Comparison of ENCODE assay signal across 7 cellular contexts in genomic region chr17:73291260-73291801, GRCh38. TPM values are rescaled to one million over a fixed set of nuclear protein-coding genes. Genes with fewer than 3 reads are reported as not detected.
DNase-seq lines count a peak whose midpoint lies in the region; ATAC-seq, FAIRE-seq and TF ChIP-seq lines count a peak whose summit lies in the region.

No MANE protein-coding gene starts in this region.

- no peak for TF ChIP-seq CTCF in OCI-LY3 (IDR thresholded peaks at IDR 0.05; ENCODE audit: low read depth, low read length)
- TF ChIP-seq CTCF in H1 (IDR thresholded peaks at IDR 0.05; ENCODE audit: control extremely low read depth in 1 of 3, insufficient read depth in 1 of 3, low read depth in 1 of 3, low read length in 3 of 3), result no peak
- TF ChIP-seq CTCF in natural killer cell (IDR thresholded peaks at IDR 0.05), result no peak

- H2BK20ac ChIP-seq in H1 (ENCODE audit: low read length), result no peak overlapping the region

- H2AK5ac ChIP-seq in H1 (ENCODE audit: low read depth, low read length), result no peak overlapping the region

- no peak overlapping the region; the same call in 1 of the 2 replicates for H3K18ac ChIP-seq in H1 (ENCODE audit: extremely low read depth, low read length)

- H3K9ac ChIP-seq in OCI-LY3 (ENCODE audit: low read length), result no peak overlapping the region
- no peak overlapping the region for H3K9ac ChIP-seq in H1 (replicated peaks in 1 of 4; ENCODE audit: extremely low read depth in 1 of 4, low read depth in 3 of 4, low read length in 3 of 4)

- no peak overlapping the region for H3K4me3 ChIP-seq in OCI-LY3 (ENCODE audit: low read length)
- no peak overlapping the region for H3K4me3 ChIP-seq in H1 (ENCODE audit: extremely low read depth in 1 of 4, insufficient read depth in 2 of 4, low read depth in 3 of 4, low read length in 4 of 4)

- no peak for TF ChIP-seq RAD21 in H1 (IDR thresholded peaks at IDR 0.05 in 1 of 2, conservative IDR thresholded peaks at IDR 0.05 in 1 of 2; ENCODE audit: low read depth in 2 of 2, low read length in 2 of 2)

- H2BK120ac ChIP-seq in H1 (replicated peaks; ENCODE audit: low read depth, low read length), result no peak overlapping the region

- ATAC-seq in GM19023 (IDR thresholded peaks at IDR 0.05; ENCODE audit: unreplicated experiment), result peak; percentile 91
- ATAC-seq in HG02870 (IDR thresholded peaks at IDR 0.05; ENCODE audit: unreplicated experiment), result peak; percentile 85
- ATAC-seq in natural killer cell, result peak; percentile 71 to 81 (median 73)

- POLR2A ChIA-PET in H1 (lab: Charles Lee; ENCODE audit: partially characterized antibody), result interaction anchor here (0.5 kb wide), 1 partner anchor 77 kb away, joined by 3 read pairs; no protein-coding TSS in a partner anchor

- intact Hi-C loops in natural killer cell (cut with micrococcal nuclease), result no loop called here

- H3K9me3 ChIP-seq in OCI-LY3 (ENCODE audit: insufficient read depth, low read length) (no peaks in the 10 kb centered on the region), H1 (ENCODE audit: insufficient read depth in 2 of 2, low read depth in 1 of 2, low read length in 1 of 2) (no peaks in the 10 kb centered on the region)

- H3K79me2 ChIP-seq in OCI-LY3 (ENCODE audit: low read length) (no peaks in the 10 kb centered on the region), H1 (ENCODE audit: control insufficient read depth in 1 of 2, insufficient read depth in 2 of 2, low read length in 2 of 2) (peaks cover 0 to 4% of the 10 kb centered on the region in 2 experiments; a peak in 1 of 4 replicates)

- WGBS in H1 (ENCODE audit: extremely low coverage in 1 of 2, insufficient coverage in 1 of 2, insufficient read length in 1 of 2, insufficient replicate concordance in 2 of 2, low coverage in 1 of 2, low lambda C conversion rate in 2 of 2, missing lambda C conversion rate in 1 of 2), 2 experiments, result 78% methylated on average over 8 of the region's 8 CpGs; no CpG with 5 or more reads in 1 of the 2 experiments

- H3K36me3 ChIP-seq in OCI-LY3 (replicated peaks; ENCODE audit: low read depth, low read length), result no peaks in the 10 kb centered on the region
- H3K36me3 ChIP-seq in H1 (ENCODE audit: control insufficient read depth in 2 of 4, insufficient read depth in 4 of 4, low read length in 3 of 4), result no peaks in the 10 kb centered on the region

- no peaks in the 10 kb centered on the region for H3K9me3 Mint-ChIP-seq in natural killer cell
- H3K9me3 Mint-ChIP-seq in activated naive CD4-positive, alpha-beta T cell treated with anti-CD3 and anti-CD28 coated beads, Interleukin-2, amount 10 ng/mL, durations not matched to agents 7 days and 5 days, result no peaks in the 10 kb centered on the region

- peak overlapping the region; percentile 16 for H3K4me2 ChIP-seq in OCI-LY3 (ENCODE audit: low read length)
- no peak overlapping the region for H3K4me2 ChIP-seq in H1 (ENCODE audit: insufficient read depth in 1 of 2, low read depth in 2 of 2, low read length in 2 of 2)

- no peak overlapping the region for H3K56ac ChIP-seq in H1 (replicated peaks; ENCODE audit: insufficient read length, low read depth, low read length)

- H2BK15ac ChIP-seq in H1 (ENCODE audit: low read length), result no peak overlapping the region

- DNase-seq in H1 (ENCODE audit: low read depth in 1 of 2, low spot score in 2 of 2) (no peak), natural killer cell (no peak), DMS53 treated with DMSO at 0.1 percent for 48 hours (lab: John Stamatoyannopoulos, UW; ENCODE audit: unreplicated experiment) (no peak)
- no peak for DNase-seq in activated naive CD4-positive, alpha-beta T cell treated with anti-CD3 and anti-CD28 coated beads, Interleukin-2, amount 10 ng/mL, durations not matched to agents 7 days and 5 days

- H2AFZ ChIP-seq in OCI-LY3 (ENCODE audit: low read depth, low read length), result peak overlapping the region; percentile 29; the same call in 1 of the 2 replicates
- H2AFZ ChIP-seq in H1 (ENCODE audit: low read length), result no peak overlapping the region

- peak overlapping the region; percentile 78 for H4K8ac ChIP-seq in H1 (ENCODE audit: extremely low read depth, insufficient read depth, low read length)

- peak overlapping the region in 1 of 2 donors; percentile 83 for H3K27ac Mint-ChIP-seq in natural killer cell
- H3K27ac Mint-ChIP-seq in activated naive CD4-positive, alpha-beta T cell treated with anti-CD3 and anti-CD28 coated beads, Interleukin-2, amount 10 ng/mL, durations not matched to agents 7 days and 5 days, result no peak overlapping the region

- H3K4ac ChIP-seq in H1 (replicated peaks; ENCODE audit: insufficient read length, low read depth, low read length), result no peak overlapping the region

- H3K4me1 ChIP-seq in OCI-LY3 (ENCODE audit: low read length), result peaks cover 13% of the 10 kb centered on the region
- H3K4me1 ChIP-seq in H1 (replicated peaks in 1 of 4; ENCODE audit: control insufficient read depth in 3 of 4, insufficient read depth in 4 of 4, low read length in 3 of 4), result peaks cover 0 to 6% (median 0%) of the 10 kb centered on the region in 4 experiments; a peak in 3 of 7 replicates

- H3K27ac ChIP-seq in OCI-LY3 (ENCODE audit: low read length) (no peak overlapping the region), H1 (ENCODE audit: low read depth, low read length) (no peak overlapping the region)

- peaks cover 14% of the 10 kb centered on the region for H3K79me1 ChIP-seq in H1 (ENCODE audit: low read depth, low read length)

- no peak overlapping the region; the same call in 1 of the 2 replicates for H2BK12ac ChIP-seq in H1 (ENCODE audit: low read depth, low read length)

- no peak overlapping the region for H3K23ac ChIP-seq in H1 (ENCODE audit: insufficient read length)

- no peak for TF ChIP-seq EP300 in H1 (IDR thresholded peaks at IDR 0.05; ENCODE audit: borderline replicate concordance in 1 of 2, low read depth in 2 of 2, low read length in 2 of 2)

- H3K14ac ChIP-seq in H1 (ENCODE audit: insufficient read length), result no peak overlapping the region

- no peak overlapping the region for H2BK5ac ChIP-seq in H1 (ENCODE audit: low read depth, low read length)

- peaks cover 15 to 35% of the 10 kb centered on the region in 2 donors for H3K4me1 Mint-ChIP-seq in natural killer cell
- peaks cover 25% of the 10 kb centered on the region for H3K4me1 Mint-ChIP-seq in activated naive CD4-positive, alpha-beta T cell treated with anti-CD3 and anti-CD28 coated beads, Interleukin-2, amount 10 ng/mL, durations not matched to agents 7 days and 5 days

- H3K27me3 Mint-ChIP-seq in natural killer cell (ENCODE audit: low read depth in 2 of 2), result no peaks in the 10 kb centered on the region
- H3K27me3 Mint-ChIP-seq in activated naive CD4-positive, alpha-beta T cell treated with anti-CD3 and anti-CD28 coated beads, Interleukin-2, amount 10 ng/mL, durations not matched to agents 7 days and 5 days, result peaks cover 16% of the 10 kb centered on the region

- H3K4me3 Mint-ChIP-seq in natural killer cell, result peak overlapping the region; percentile 43
- no peak overlapping the region for H3K4me3 Mint-ChIP-seq in activated naive CD4-positive, alpha-beta T cell treated with anti-CD3 and anti-CD28 coated beads, Interleukin-2, amount 10 ng/mL, durations not matched to agents 7 days and 5 days

- no peaks in the 10 kb centered on the region for H3K36me3 Mint-ChIP-seq in natural killer cell
- H3K36me3 Mint-ChIP-seq in activated naive CD4-positive, alpha-beta T cell treated with anti-CD3 and anti-CD28 coated beads, Interleukin-2, amount 10 ng/mL, durations not matched to agents 7 days and 5 days, result no peaks in the 10 kb centered on the region

- H3K27me3 ChIP-seq in OCI-LY3 (ENCODE audit: low read depth, low read length), result 0 out of 2 replicates have a peak, but pooled peaks cover 3% of the 10 kb centered on the region
- no peaks in the 10 kb centered on the region for H3K27me3 ChIP-seq in H1 (replicated peaks in 1 of 4; ENCODE audit: control insufficient read depth in 3 of 4, extremely low read depth in 1 of 4, insufficient read depth in 3 of 4, low read length in 3 of 4)

- H4K20me1 ChIP-seq in OCI-LY3 (ENCODE audit: insufficient read depth, low read length) (no peaks in the 10 kb centered on the region), H1 (replicated peaks in 1 of 2; ENCODE audit: control insufficient read depth in 1 of 2, insufficient read depth in 2 of 2, low read length in 2 of 2) (peaks cover 4% of the 10 kb centered on the region in 2 experiments)

- no peak overlapping the region for H4K91ac ChIP-seq in H1 (replicated peaks; ENCODE audit: insufficient read length, low read length)

- no peaks in the 10 kb centered on the region; the same call in 1 of the 2 replicates for H3K23me2 ChIP-seq in H1 (ENCODE audit: low read depth, low read length)

- FAIRE-seq in H1 (lab: Jason Lieb, UNC), result no peak

- TF ChIP-seq POLR2A in H1 (IDR thresholded peaks at IDR 0.05; ENCODE audit: control extremely low read depth in 1 of 2, low read depth in 2 of 2, low read length in 2 of 2), result no peak

- CTCF ChIA-PET in H1 (lab: Charles Lee; ENCODE audit: partially characterized antibody), result interaction anchor here (0.5 to 2.4 kb wide), 12 partner anchors 9 to 183 kb away, joined by 3 to 6 read pairs (median 3); no protein-coding TSS in a partner anchor
- CTCF ChIA-PET in activated naive CD4-positive, alpha-beta T cell treated with anti-CD3 and anti-CD28 coated beads, Interleukin-2, amount 10 ng/mL, durations not matched to agents 7 days and 5 days (lab: Charles Lee), result interaction anchor here (1.0 to 1.7 kb wide), 3 partner anchors 20 to 134 kb away, joined by 3 to 4 read pairs (median 4); no protein-coding TSS in a partner anchor

- no peak overlapping the region for H4K5ac ChIP-seq in H1 (ENCODE audit: insufficient read length, low read depth, low read length)

RNA-seq across cellular contexts. Expression of gene CDC42EP4, which starts 20.5 kb away (rescaled TPM):
- 12.6 and 13.1 TPM in 2 replicates for total RNA-seq in H1 (2021; fragmentation: NEBNext Ultra II Directional; extraction: Animal tissue kit (Norgen Biotek cat#: 25700))
- 8.8 and 13.9 TPM in 2 replicates for polyA plus RNA-seq in H1 (2011; rRNA removed)
- 10.7 TPM for polyA plus RNA-seq in H1 (2011; cell fraction: cytosol; rRNA removed)
- 12.2 TPM for polyA plus RNA-seq in H1 (2011; cell fraction: nucleus; rRNA removed)
- 8.2 to 11.6 TPM (median 10.3 TPM) in 4 replicates for polyA plus RNA-seq in H1 (2012, experiment 1 of 2)
- 11.4 TPM for polyA plus RNA-seq in H1 (2012, experiment 2 of 2)
- 6.2 TPM for polyA plus RNA-seq in H1 (2013, experiment 1 of 2)
- polyA plus RNA-seq in H1 (2013, experiment 2 of 2), result 6.5 TPM
- 10.9 and 12.7 TPM in 2 replicates for polyA minus RNA-seq in H1 (2011; rRNA and poly(A)+ RNA removed)
- polyA minus RNA-seq in H1 (2011; cell fraction: cytosol; rRNA and poly(A)+ RNA removed), result 13.9 TPM
- 19.5 TPM for polyA minus RNA-seq in H1 (2011; cell fraction: nucleus; rRNA and poly(A)+ RNA removed)
- 1 to 10 TPM; 2.5 to 9.6 (median 4.4) TPM for total RNA-seq in natural killer cell

RNA-seq across cellular contexts. Expression of gene CPSF4L, which starts 29.7 kb away (rescaled TPM):
- not detected in 2 replicates for total RNA-seq in H1 (2021; fragmentation: NEBNext Ultra II Directional; extraction: Animal tissue kit (Norgen Biotek cat#: 25700))
- 0.28 TPM in 1 of 2 replicates, not detected in the other for polyA plus RNA-seq in H1 (2011; rRNA removed)
- polyA plus RNA-seq in H1 (2011; cell fraction: cytosol; rRNA removed), result not detected
- polyA plus RNA-seq in H1 (2011; cell fraction: nucleus; rRNA removed), result not detected
- not detected in 4 replicates for polyA plus RNA-seq in H1 (2012, experiment 1 of 2)
- not detected for polyA plus RNA-seq in H1 (2012, experiment 2 of 2)
- polyA plus RNA-seq in H1 (2013, experiment 1 of 2), result not detected
- polyA plus RNA-seq in H1 (2013, experiment 2 of 2), result not detected
- not detected in 2 replicates for polyA minus RNA-seq in H1 (2011; rRNA and poly(A)+ RNA removed)
- not detected for polyA minus RNA-seq in H1 (2011; cell fraction: cytosol; rRNA and poly(A)+ RNA removed)
- not detected for polyA minus RNA-seq in H1 (2011; cell fraction: nucleus; rRNA and poly(A)+ RNA removed)
- total RNA-seq in natural killer cell, result not detected
